9 cellular contexts compared by ENCODE assay signal in genomic region chr12:106282457-106283097, GRCh38. TPM values are rescaled to one million over a fixed set of nuclear protein-coding genes. Genes with fewer than 3 reads are reported as not detected.
A peak's percentile ranks its signal among the peaks of the same experiment; 100 is the strongest.
DNase-seq lines count a peak whose midpoint lies in the region; ATAC-seq and TF ChIP-seq lines count a peak whose summit lies in the region.
"Had no signal": no experiment of that assay in that cellular context is flagged by ENCODE, and none has a peak within 500 bp of the region (broad histone marks: within the 10 kb centered on the region; RNA-seq: fewer than 3 reads in every experiment).

No MANE protein-coding gene starts in this region.

- no peak overlapping the region for H2BK120ac ChIP-seq in H9 (ENCODE audit: low read depth, low read length, poor library complexity, severe bottlenecking)

- H2BK20ac ChIP-seq in H9 (ENCODE audit: low read depth, low read length, poor library complexity, severe bottlenecking): no peak overlapping the region

- H3K23ac ChIP-seq in H9 (ENCODE audit: insufficient read length, low read depth, low read length): no peak overlapping the region

- no peaks in the 10 kb centered on the region for H3K23me2 ChIP-seq in H9 (ENCODE audit: insufficient read length, low read depth, low read length, poor library complexity, severe bottlenecking)

- peaks cover 0 to 2% of the 10 kb centered on the region in 2 experiments; a peak in 1 of 4 replicates for H3K4me1 Mint-ChIP-seq in H9
- peaks cover 10% of the 10 kb centered on the region for H3K4me1 Mint-ChIP-seq in activated CD8-positive, alpha-beta T cell treated with anti-CD3 and anti-CD28 coated beads, Interleukin-2, amount 10 ng/mL, durations not matched to agents 7 days and 5 days (ENCODE audit: low read depth)
- H3K4me1 Mint-ChIP-seq in natural killer cell treated with Interleukin-12 subunit alpha and Interleukin-12 subunit beta and Interleukin-15 and Interleukin-18, amount 100 ng/mL, for 72 hours (ENCODE audit: low read depth in 2 of 2): no peaks in the 10 kb centered on the region

- no peak overlapping the region for H3K27ac ChIP-seq in H9 (ENCODE audit: insufficient read length, low read depth, low read length)

- H3K4ac ChIP-seq in H9 (ENCODE audit: low read depth, low read length): no peak overlapping the region

- H2BK5ac ChIP-seq in H9 (ENCODE audit: insufficient read length, low read length): no peak overlapping the region

- H4K20me1 ChIP-seq in H9 (ENCODE audit: control insufficient read depth, insufficient read depth, insufficient read length): no peaks in the 10 kb centered on the region

- no peak overlapping the region for H3K56ac ChIP-seq in H9 (ENCODE audit: insufficient read length, low read depth, low read length)

- H3K9ac ChIP-seq in H9 (ENCODE audit: extremely low read depth, insufficient read length, low read length): no peak overlapping the region

- POLR2A ChIA-PET in activated CD8-positive, alpha-beta T cell treated with anti-CD3 and anti-CD28 coated beads, Interleukin-2, amount 10 ng/mL, durations not matched to agents 7 days and 5 days (lab: Charles Lee): interaction anchor here (0.6 kb wide), 1 partner anchor 66 kb away, joined by 3 read pairs; no protein-coding TSS in a partner anchor

- no peak overlapping the region for H3T11ph ChIP-seq in H9 (ENCODE audit: low read length)

- CTCF ChIA-PET in activated CD8-positive, alpha-beta T cell treated with anti-CD3 and anti-CD28 coated beads, Interleukin-2, amount 10 ng/mL, durations not matched to agents 7 days and 5 days (lab: Charles Lee): interaction anchor here (0.6 to 9.2 kb wide), 23 partner anchors 10 to 862 kb away, joined by 3 to 167 read pairs (median 6); no protein-coding TSS in a partner anchor

- no peak overlapping the region for H3K27ac Mint-ChIP-seq in H9
- no peak overlapping the region for H3K27ac Mint-ChIP-seq in activated CD8-positive, alpha-beta T cell treated with anti-CD3 and anti-CD28 coated beads, Interleukin-2, amount 10 ng/mL, durations not matched to agents 7 days and 5 days
- no peak overlapping the region for H3K27ac Mint-ChIP-seq in natural killer cell treated with Interleukin-12 subunit alpha and Interleukin-12 subunit beta and Interleukin-15 and Interleukin-18, amount 100 ng/mL, for 72 hours

- no peak overlapping the region for H3K4me2 ChIP-seq in H9 (ENCODE audit: insufficient read depth, insufficient read length, low read length)

- H4K8ac ChIP-seq in H9 (replicated peaks; ENCODE audit: insufficient read length, low read depth, low read length): no peak overlapping the region

- H3K79me2 ChIP-seq in H9 (ENCODE audit: insufficient read depth, low read length): no peaks in the 10 kb centered on the region

- DNase-seq in COLO829 (ENCODE audit: low spot score) (peak; percentile 59), H9 (peak; percentile 76), NCI-H526 treated with DMSO at 0.1 percent for 48 hours (lab: John Stamatoyannopoulos, UW) (peak; percentile 6), epithelial cell of proximal tubule (ENCODE audit: low read depth) (no peak), DMS79 (lab: John Stamatoyannopoulos, UW) (no peak), epidermal melanocyte (ENCODE audit: insufficient read length, low spot score) (no peak)
- peak; percentile 59 for DNase-seq in activated CD8-positive, alpha-beta T cell treated with anti-CD3 and anti-CD28 coated beads, Interleukin-2, amount 10 ng/mL, durations not matched to agents 7 days and 5 days
- no peak for DNase-seq in natural killer cell treated with Interleukin-12 subunit alpha and Interleukin-12 subunit beta and Interleukin-15 and Interleukin-18, amount 100 ng/mL, for 72 hours (ENCODE audit: low spot score)

- no CpG with 5 or more reads among the region's 7 CpGs for WGBS in H9 (ENCODE audit: extremely low coverage, insufficient read length, low lambda C conversion rate)

- H3K27me3 Mint-ChIP-seq in H9 (ENCODE audit: low read depth): no peaks in the 10 kb centered on the region; the same call in 1 of the 2 replicates
- H3K27me3 Mint-ChIP-seq in activated CD8-positive, alpha-beta T cell treated with anti-CD3 and anti-CD28 coated beads, Interleukin-2, amount 10 ng/mL, durations not matched to agents 7 days and 5 days (ENCODE audit: low read depth): peaks cover 15% of the 10 kb centered on the region
- H3K27me3 Mint-ChIP-seq in natural killer cell treated with Interleukin-12 subunit alpha and Interleukin-12 subunit beta and Interleukin-15 and Interleukin-18, amount 100 ng/mL, for 72 hours: peaks cover 31 to 34% of the 10 kb centered on the region in 2 donors

- no peak overlapping the region for H4K91ac ChIP-seq in H9 (ENCODE audit: insufficient read length, low read depth, low read length)

- no peaks in the 10 kb centered on the region for H3K36me3 Mint-ChIP-seq in H9 (ENCODE audit: insufficient read depth in 1 of 3, low read depth in 3 of 3)
- H3K36me3 Mint-ChIP-seq in activated CD8-positive, alpha-beta T cell treated with anti-CD3 and anti-CD28 coated beads, Interleukin-2, amount 10 ng/mL, durations not matched to agents 7 days and 5 days (ENCODE audit: low read depth): peaks cover 3% of the 10 kb centered on the region
- H3K36me3 Mint-ChIP-seq in natural killer cell treated with Interleukin-12 subunit alpha and Interleukin-12 subunit beta and Interleukin-15 and Interleukin-18, amount 100 ng/mL, for 72 hours: peaks cover 15% of the 10 kb centered on the region

- H3K18ac ChIP-seq in H9 (ENCODE audit: insufficient read length, low read depth, low read length): no peak overlapping the region

- no peak overlapping the region for H2BK12ac ChIP-seq in H9 (ENCODE audit: insufficient read length, low read depth, low read length)

- no peaks in the 10 kb centered on the region for H3K79me1 ChIP-seq in H9 (ENCODE audit: insufficient read depth, low read depth, low read length, poor library complexity, severe bottlenecking)

- no peak overlapping the region for H2BK15ac ChIP-seq in H9 (ENCODE audit: low read depth, low read length)

- H2AFZ ChIP-seq in H9 (ENCODE audit: low read length): no peak overlapping the region

- TF ChIP-seq CTCF in H9 (conservative IDR thresholded peaks at IDR 0.05): peak; percentile 84
- peak; percentile 87 for TF ChIP-seq CTCF in epithelial cell of proximal tubule (conservative IDR thresholded peaks at IDR 0.05; ENCODE audit: low read depth, low read length)

- no peaks in the 10 kb centered on the region for H3K9me3 Mint-ChIP-seq in H9
- no peaks in the 10 kb centered on the region for H3K9me3 Mint-ChIP-seq in activated CD8-positive, alpha-beta T cell treated with anti-CD3 and anti-CD28 coated beads, Interleukin-2, amount 10 ng/mL, durations not matched to agents 7 days and 5 days (ENCODE audit: insufficient read depth)
- peaks cover 4% of the 10 kb centered on the region for H3K9me3 Mint-ChIP-seq in natural killer cell treated with Interleukin-12 subunit alpha and Interleukin-12 subunit beta and Interleukin-15 and Interleukin-18, amount 100 ng/mL, for 72 hours

- H3K9me3 ChIP-seq in H9 (ENCODE audit: control insufficient read depth, low read depth, low read length): no peaks in the 10 kb centered on the region

- no peak overlapping the region for H3K4me3 Mint-ChIP-seq in H9
- no peak overlapping the region for H3K4me3 Mint-ChIP-seq in activated CD8-positive, alpha-beta T cell treated with anti-CD3 and anti-CD28 coated beads, Interleukin-2, amount 10 ng/mL, durations not matched to agents 7 days and 5 days
- H3K4me3 Mint-ChIP-seq in natural killer cell treated with Interleukin-12 subunit alpha and Interleukin-12 subunit beta and Interleukin-15 and Interleukin-18, amount 100 ng/mL, for 72 hours: no peak overlapping the region
- H3K4me3 Mint-ChIP-seq: IgD-negative memory B cell had no signal

- H3K27me3 ChIP-seq in H9 (ENCODE audit: insufficient read depth, low read length): no peaks in the 10 kb centered on the region

- ATAC-seq in activated CD8-positive, alpha-beta T cell treated with anti-CD3 and anti-CD28 coated beads, Interleukin-2, amount 10 ng/mL, durations not matched to agents 7 days and 5 days: peak; percentile 61
- ATAC-seq in natural killer cell treated with Interleukin-12 subunit alpha and Interleukin-12 subunit beta and Interleukin-15 and Interleukin-18, amount 100 ng/mL, for 72 hours: peak; percentile 59 to 71

- H3K4me3 ChIP-seq in epithelial cell of proximal tubule (ENCODE audit: low read depth, low read length): no peak overlapping the region

- no peak overlapping the region for H3K14ac ChIP-seq in H9 (ENCODE audit: insufficient read depth, low read length)

- no peak overlapping the region for H4K5ac ChIP-seq in H9 (ENCODE audit: insufficient read length, low read depth, low read length)

- no peak overlapping the region for H2AK5ac ChIP-seq in H9 (ENCODE audit: insufficient read length, low read length)

- H3K4me1 ChIP-seq in H9 (ENCODE audit: insufficient read depth, low read length): no peaks in the 10 kb centered on the region

RNA-seq across cellular contexts. Expression of gene TCP11L2, which starts 20.0 kb away (rescaled TPM):
- 5.8 and 6.1 TPM in 2 replicates for total RNA-seq in H9 (2021)
- 1 to 10 TPM; 5.9 to 6.4 TPM for total RNA-seq in activated CD8-positive, alpha-beta T cell treated with anti-CD3 and anti-CD28 coated beads, Interleukin-2, amount 10 ng/mL, durations not matched to agents 7 days and 5 days
- 2.4 and 2.9 TPM in 2 replicates for total RNA-seq in epithelial cell of proximal tubule
- total RNA-seq in natural killer cell treated with Interleukin-12 subunit alpha and Interleukin-12 subunit beta and Interleukin-15 and Interleukin-18, amount 100 ng/mL, for 72 hours: 1 to 10 TPM; 3.5 to 5.8 TPM

RNA-seq across cellular contexts. Expression of gene CKAP4, which starts 34.8 kb away (rescaled TPM):
- total RNA-seq in H9 (2021) (59.6 and 62.4 TPM in 2 replicates), epithelial cell of proximal tubule (99.7 and 106 TPM in 2 replicates)
- under 1 TPM; 0.47 to 0.52 TPM for total RNA-seq in activated CD8-positive, alpha-beta T cell treated with anti-CD3 and anti-CD28 coated beads, Interleukin-2, amount 10 ng/mL, durations not matched to agents 7 days and 5 days
- 1 to 10 TPM; 1.1 to 3.3 TPM for total RNA-seq in natural killer cell treated with Interleukin-12 subunit alpha and Interleukin-12 subunit beta and Interleukin-15 and Interleukin-18, amount 100 ng/mL, for 72 hours

Comparison
In these comparisons a context has a peak if more than half of its experiments do, and no peak if none do; other contexts are left out.
1. DNase-seq: peak in COLO829 (single experiment), H9 (single experiment), NCI-H526 treated with DMSO at 0.1 percent for 48 hours (single experiment) and activated CD8-positive, alpha-beta T cell treated with anti-CD3 and anti-CD28 coated beads, Interleukin-2, amount 10 ng/mL, durations not matched to agents 7 days and 5 days (single experiment); none in epithelial cell of proximal tubule (single experiment), natural killer cell treated with Interleukin-12 subunit alpha and Interleukin-12 subunit beta and Interleukin-15 and Interleukin-18, amount 100 ng/mL, for 72 hours (single experiment), DMS79 (single experiment) and epidermal melanocyte (single experiment).
2. RNA of gene CKAP4, which starts 34.8 kb away (total RNA-seq): 99.7 to 106 TPM in epithelial cell of proximal tubule and 59.6 to 62.4 TPM in H9; 1.1 to 3.3 TPM in natural killer cell treated with Interleukin-12 subunit alpha and Interleukin-12 subunit beta and Interleukin-15 and Interleukin-18, amount 100 ng/mL, for 72 hours and 0.47 to 0.52 TPM in activated CD8-positive, alpha-beta T cell treated with anti-CD3 and anti-CD28 coated beads, Interleukin-2, amount 10 ng/mL, durations not matched to agents 7 days and 5 days; every median in the first group is over 10 times any median in the second.